ENCODE assay signal across 2 cellular contexts in the genomic region with DNA sequence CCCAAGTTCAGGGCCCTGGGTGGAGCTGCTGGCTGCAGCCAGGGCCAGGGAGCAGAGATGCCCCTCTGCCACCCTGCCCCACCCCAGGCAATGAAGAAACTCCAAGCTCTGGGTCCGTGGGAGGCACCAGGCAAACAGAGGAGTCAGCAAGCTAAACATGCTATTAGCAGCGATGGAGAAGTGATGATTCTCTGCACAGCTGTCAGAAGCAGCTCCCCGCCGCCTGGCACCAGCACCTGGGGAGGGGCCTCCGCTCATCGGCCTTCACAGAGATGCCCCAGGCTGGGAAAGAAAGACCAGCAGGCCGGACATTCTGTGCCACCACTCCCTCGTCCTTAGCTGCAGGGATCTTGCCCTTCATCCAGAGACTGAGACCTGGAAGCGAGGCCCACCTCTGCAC. TPM values are rescaled to one million over a fixed set of nuclear protein-coding genes. Genes with fewer than 3 reads are reported as not detected.
"Had no signal": no experiment of that assay in that cellular context is flagged by ENCODE, and none has a peak within 500 bp of the region (broad histone marks: within the 10 kb centered on the region; RNA-seq: fewer than 3 reads in every experiment).

No MANE protein-coding gene starts in this region.

RNA-seq across cellular contexts. Expression of gene ADRA2B, which starts 54.5 kb away (rescaled TPM):
- total RNA-seq: cerebellum, pulmonary artery endothelial cell had no signal
